ENCODE assay signal across 12 cellular contexts in the genomic region with DNA sequence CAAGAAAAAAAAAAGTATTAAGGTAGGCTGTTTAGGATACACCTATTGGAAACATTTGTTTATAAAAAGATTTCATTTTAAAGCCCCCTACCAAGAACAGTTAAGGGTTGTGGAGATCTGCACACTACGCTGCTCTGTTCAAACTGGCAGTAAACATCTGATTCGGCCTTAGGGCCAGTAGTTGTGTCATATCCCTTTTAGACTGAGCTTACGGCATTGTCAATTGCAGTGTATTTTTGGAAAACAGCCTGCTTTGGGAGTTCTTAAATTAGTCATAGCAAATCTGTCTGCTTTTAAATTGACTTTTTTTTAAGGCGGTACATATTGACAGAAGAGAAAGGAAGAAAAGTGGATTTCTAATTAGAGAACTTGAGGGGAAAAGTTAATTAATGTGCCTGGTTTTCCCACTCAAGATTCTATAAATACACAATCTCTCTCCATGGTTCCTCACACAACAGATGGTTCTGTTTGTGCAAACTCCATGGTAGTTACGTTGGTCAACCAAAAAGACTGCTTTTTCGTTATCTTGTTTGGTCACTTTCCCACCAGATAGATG. TPM values are rescaled to one million over a fixed set of nuclear protein-coding genes. Genes with fewer than 3 reads are reported as not detected.
DNase-seq lines count a peak whose midpoint lies in the region; ATAC-seq and TF ChIP-seq lines count a peak whose summit lies in the region.
"Had no signal": no experiment of that assay in that cellular context is flagged by ENCODE, and none has a peak within 500 bp of the region (broad histone marks: within the 10 kb centered on the region; RNA-seq: fewer than 3 reads in every experiment).

No MANE protein-coding gene starts in this region.

- H3K27me3 Mint-ChIP-seq in activated T-helper 2 cell treated with anti-CD3 and anti-CD28 coated beads, Interferon-gamma antibody, Interleukin-2, Interleukin-4, amounts not matched to agents 10 μg/mL and 5 μg/mL and 100 μg/mL, durations not matched to agents 14 hours and 24 hours and 36 hours (ENCODE audit: low read depth), result peaks cover 17% of the 10 kb centered on the region
- H3K27me3 Mint-ChIP-seq in osteocyte (ENCODE audit: unreplicated experiment), result no peaks in the 10 kb centered on the region

- no peak for ATAC-seq in GM19452 (IDR thresholded peaks at IDR 0.05; ENCODE audit: unreplicated experiment)
- ATAC-seq in mucosa of descending colon, result no peak

- POLR2A ChIA-PET in BJ (lab: Charles Lee), result no interaction called here

- no peaks in the 10 kb centered on the region for H3K9me3 ChIP-seq in mucosa of descending colon
- H3K9me3 ChIP-seq: neutrophil had no signal

- peaks cover 11% of the 10 kb centered on the region for H3K36me3 Mint-ChIP-seq in activated T-helper 2 cell treated with anti-CD3 and anti-CD28 coated beads, Interferon-gamma antibody, Interleukin-2, Interleukin-4, amounts not matched to agents 10 μg/mL and 5 μg/mL and 100 μg/mL, durations not matched to agents 14 hours and 24 hours and 36 hours (ENCODE audit: low read depth)
- H3K36me3 Mint-ChIP-seq in osteocyte (ENCODE audit: unreplicated experiment), result no peaks in the 10 kb centered on the region

- no peaks in the 10 kb centered on the region for H3K9me3 Mint-ChIP-seq in activated T-helper 2 cell treated with anti-CD3 and anti-CD28 coated beads, Interferon-gamma antibody, Interleukin-2, Interleukin-4, amounts not matched to agents 10 μg/mL and 5 μg/mL and 100 μg/mL, durations not matched to agents 14 hours and 24 hours and 36 hours
- H3K9me3 Mint-ChIP-seq in osteocyte (ENCODE audit: unreplicated experiment), result no peaks in the 10 kb centered on the region

- CTCF ChIA-PET in BJ (lab: Yijun Ruan, JAX), result interaction anchor here (1.4 to 4.4 kb wide), 6 partner anchors 11 to 109 kb away, joined by 7 to 61 read pairs (median 12); no protein-coding TSS in a partner anchor

- no peak overlapping the region for H3K4me3 ChIP-seq in BJ (ENCODE audit: low read depth, low read length)
- no peak overlapping the region for H3K4me3 ChIP-seq in mucosa of descending colon

- H3K4me1 Mint-ChIP-seq in activated T-helper 2 cell treated with anti-CD3 and anti-CD28 coated beads, Interferon-gamma antibody, Interleukin-2, Interleukin-4, amounts not matched to agents 10 μg/mL and 5 μg/mL and 100 μg/mL, durations not matched to agents 14 hours and 24 hours and 36 hours (ENCODE audit: low read depth), result peaks cover 20% of the 10 kb centered on the region
- H3K4me1 Mint-ChIP-seq in osteocyte (ENCODE audit: unreplicated experiment), result peaks cover 41% of the 10 kb centered on the region

- no peak for TF ChIP-seq CTCF in BJ (IDR thresholded peaks at IDR 0.05; ENCODE audit: insufficient read depth, low read depth, low read length)
- TF ChIP-seq CTCF in mucosa of descending colon (IDR thresholded peaks at IDR 0.05), result no peak
- no peak for TF ChIP-seq CTCF in osteocyte (IDR thresholded peaks at IDR 0.05)

- DNase-seq in BJ (ENCODE audit: low read depth) (peak; percentile 19), M059J (ENCODE audit: low read depth) (peak; percentile 71), cerebellar cortex (ENCODE audit: low spot score) (peak; percentile 69), lung microvascular endothelial cell (ENCODE audit: low read depth in 2 of 2) (peak; percentile 90 to 91), mucosa of descending colon (no peak), osteocyte (ENCODE audit: extremely low spot score, unreplicated experiment) (no peak)
- DNase-seq in activated T-helper 2 cell treated with anti-CD3 and anti-CD28 coated beads, Interferon-gamma antibody, Interleukin-2, Interleukin-4, amounts not matched to agents 10 μg/mL and 5 μg/mL and 100 μg/mL, durations not matched to agents 14 hours and 24 hours and 36 hours (ENCODE audit: low spot score), result no peak
- DNase-seq: NCI-H187; OCI-M1; stimulated activated CD4-positive, alpha-beta T cell treated with anti-CD3 and anti-CD28 coated beads, Interleukin-1b, Interleukin-23, amount 100 ng/mL, for 48 hours had no signal

- no peak overlapping the region for H3K4me3 Mint-ChIP-seq in activated T-helper 2 cell treated with anti-CD3 and anti-CD28 coated beads, Interferon-gamma antibody, Interleukin-2, Interleukin-4, amounts not matched to agents 10 μg/mL and 5 μg/mL and 100 μg/mL, durations not matched to agents 14 hours and 24 hours and 36 hours (ENCODE audit: low read depth)
- no peak overlapping the region for H3K4me3 Mint-ChIP-seq in osteocyte (ENCODE audit: unreplicated experiment)

- no peak overlapping the region for H3K27ac Mint-ChIP-seq in activated T-helper 2 cell treated with anti-CD3 and anti-CD28 coated beads, Interferon-gamma antibody, Interleukin-2, Interleukin-4, amounts not matched to agents 10 μg/mL and 5 μg/mL and 100 μg/mL, durations not matched to agents 14 hours and 24 hours and 36 hours
- H3K27ac Mint-ChIP-seq in osteocyte (ENCODE audit: unreplicated experiment), result no peak overlapping the region

- H3K4me1 ChIP-seq in mucosa of descending colon (ENCODE audit: low read depth), result peaks cover 23% of the 10 kb centered on the region

- no peaks in the 10 kb centered on the region for H3K27me3 ChIP-seq in BJ (ENCODE audit: control insufficient read depth, insufficient read depth, low read length)

- H3K36me3 ChIP-seq in BJ (ENCODE audit: control insufficient read depth, insufficient read depth, low read length) (no peaks in the 10 kb centered on the region), mucosa of descending colon (ENCODE audit: low read depth) (no peaks in the 10 kb centered on the region)
- H3K36me3 ChIP-seq: neutrophil had no signal

- intact Hi-C loops in activated T-helper 2 cell treated with anti-CD3 and anti-CD28 coated beads, Interferon-gamma antibody, Interleukin-2, Interleukin-4, amounts not matched to agents 10 μg/mL and 5 μg/mL and 100 μg/mL, durations not matched to agents 14 hours and 24 hours and 36 hours (cut with micrococcal nuclease), result loop anchor here (1.0 to 5.0 kb wide), 2 partner anchors 12 to 139 kb away; no protein-coding TSS in a partner anchor
- intact Hi-C loops in mucosa of descending colon (cut with DNase I, micrococcal nuclease), result no loop called here

RNA-seq across cellular contexts. Expression of gene ELK4, which starts 1.7 kb away (rescaled TPM):
- 3.4 and 5.7 TPM in 2 replicates for polyA plus RNA-seq in BJ (2011; rRNA removed)
- 9.4 and 9.7 TPM in 2 replicates for polyA minus RNA-seq in BJ (2011; rRNA and poly(A)+ RNA removed)
- total RNA-seq in M059J (2014; rRNA removed; shearing (Covaris generic)), result 13.7 and 21.1 TPM in 2 replicates
- total RNA-seq in lung microvascular endothelial cell (26.4 and 27.0 TPM in 2 replicates), mucosa of descending colon (10 to 100 TPM; 43.1 to 60.6 (median 47.6) TPM), osteocyte (46.4 and 50.4 TPM in 2 replicates)
- 68.8 and 80.3 TPM in 2 replicates for total RNA-seq in activated T-helper 2 cell treated with anti-CD3 and anti-CD28 coated beads, Interferon-gamma antibody, Interleukin-2, Interleukin-4, amounts not matched to agents 10 μg/mL and 5 μg/mL and 100 μg/mL, durations not matched to agents 14 hours and 24 hours and 36 hours

RNA-seq across cellular contexts. Expression of gene SLC45A3, which starts 46.8 kb away (rescaled TPM):
- 0.70 and 0.91 TPM in 2 replicates for polyA plus RNA-seq in BJ (2011; rRNA removed)
- polyA minus RNA-seq in BJ (2011; rRNA and poly(A)+ RNA removed), result 0.41 and 0.57 TPM in 2 replicates
- total RNA-seq in M059J (2014; rRNA removed; shearing (Covaris generic)), result 4.4 and 7.8 TPM in 2 replicates
- total RNA-seq in lung microvascular endothelial cell (20.3 and 64.7 TPM in 2 replicates), mucosa of descending colon (10 to 100 TPM; 13.7 to 19.0 (median 18.8) TPM), osteocyte (1.1 and 1.6 TPM in 2 replicates)
- 1.5 and 2.0 TPM in 2 replicates for total RNA-seq in activated T-helper 2 cell treated with anti-CD3 and anti-CD28 coated beads, Interferon-gamma antibody, Interleukin-2, Interleukin-4, amounts not matched to agents 10 μg/mL and 5 μg/mL and 100 μg/mL, durations not matched to agents 14 hours and 24 hours and 36 hours

Comparison
In these comparisons a context has a peak if more than half of its experiments do, and no peak if none do; other contexts are left out.
1. DNase-seq: peak in BJ (single experiment), M059J (single experiment), cerebellar cortex (single experiment) and lung microvascular endothelial cell (2 of 2); none in activated T-helper 2 cell treated with anti-CD3 and anti-CD28 coated beads, Interferon-gamma antibody, Interleukin-2, Interleukin-4, amounts not matched to agents 10 μg/mL and 5 μg/mL and 100 μg/mL, durations not matched to agents 14 hours and 24 hours and 36 hours (single experiment), mucosa of descending colon (0 of 3) and osteocyte (single experiment).